In genomic region chr17:82587234-82588086, GRCh38 we compare ENCODE assay signal across 9 cellular contexts.
A peak's percentile ranks its signal among the peaks of the same experiment; 100 is the strongest.
DNase-seq lines count a peak whose midpoint lies in the region; ATAC-seq and TF ChIP-seq lines count a peak whose summit lies in the region.
"Had no signal": no experiment of that assay in that cellular context is flagged by ENCODE, and none has a peak within 500 bp of the region (broad histone marks: within the 10 kb centered on the region; RNA-seq: fewer than 3 reads in every experiment).

No MANE protein-coding gene starts in this region.

- peaks cover 31% of the 10 kb centered on the region for H3K4me1 Mint-ChIP-seq in CD14-positive monocyte
- H3K4me1 Mint-ChIP-seq in activated T-helper 17 cell treated with anti-CD3 and anti-CD28 coated beads, Interleukin-2, amount 50 U/mL, for 72 hours = peaks cover 11% of the 10 kb centered on the region
- H3K4me1 Mint-ChIP-seq in naive thymus-derived CD4-positive, alpha-beta T cell = peaks cover 3 to 23% (median 12%) of the 10 kb centered on the region in 7 donors

- no peaks in the 10 kb centered on the region for H3K9me3 Mint-ChIP-seq in CD14-positive monocyte
- no peaks in the 10 kb centered on the region for H3K9me3 Mint-ChIP-seq in activated T-helper 17 cell treated with anti-CD3 and anti-CD28 coated beads, Interleukin-2, amount 50 U/mL, for 72 hours
- peaks cover 0 to under 1% (median 0%) of the 10 kb centered on the region in 11 donors for H3K9me3 Mint-ChIP-seq in naive thymus-derived CD4-positive, alpha-beta T cell

- peaks cover 5 to 8% of the 10 kb centered on the region in 2 donors for H3K4me1 ChIP-seq in naive thymus-derived CD4-positive, alpha-beta T cell (ENCODE audit: control insufficient read depth in 2 of 2, insufficient read depth in 2 of 2, low read length in 2 of 2)

- no peaks in the 10 kb centered on the region for H3K9me3 ChIP-seq in naive thymus-derived CD4-positive, alpha-beta T cell (ENCODE audit: control insufficient read depth in 2 of 3, low read length in 3 of 3)
- H3K9me3 ChIP-seq in MG63 = no peaks in the 10 kb centered on the region

- POLR2A ChIA-PET in naive thymus-derived CD4-positive, alpha-beta T cell (lab: Charles Lee) = no interaction called here

- H3K4me3 ChIP-seq in H7 (ENCODE audit: insufficient read depth, low read depth, low read length) = no peak overlapping the region
- no peak overlapping the region for H3K4me3 ChIP-seq in naive thymus-derived CD4-positive, alpha-beta T cell (ENCODE audit: low read length)
- H3K4me3 ChIP-seq in MG63 = no peak overlapping the region

- H3K27ac Mint-ChIP-seq in CD14-positive monocyte = peak overlapping the region; percentile 73 to 90 (median 84)
- peak overlapping the region; percentile 46 for H3K27ac Mint-ChIP-seq in activated T-helper 17 cell treated with anti-CD3 and anti-CD28 coated beads, Interleukin-2, amount 50 U/mL, for 72 hours
- H3K27ac Mint-ChIP-seq in naive thymus-derived CD4-positive, alpha-beta T cell = peak overlapping the region in 7 of 9 donors; percentile 18 to 85 (median 41)

- peaks cover 0 to 3% (median 1%) of the 10 kb centered on the region in 3 donors for H3K27me3 Mint-ChIP-seq in CD14-positive monocyte (ENCODE audit: low read depth in 3 of 3)
- H3K27me3 Mint-ChIP-seq in activated T-helper 17 cell treated with anti-CD3 and anti-CD28 coated beads, Interleukin-2, amount 50 U/mL, for 72 hours = no peaks in the 10 kb centered on the region
- H3K27me3 Mint-ChIP-seq in naive thymus-derived CD4-positive, alpha-beta T cell = no peaks in the 10 kb centered on the region

- CTCF ChIA-PET in naive thymus-derived CD4-positive, alpha-beta T cell (lab: Charles Lee) = no interaction called here

- no peak for DNase-seq in CD14-positive monocyte (ENCODE audit: low spot score)
- DNase-seq in H7 = peak; percentile 56
- DNase-seq in naive thymus-derived CD4-positive, alpha-beta T cell = no peak
- no peak for DNase-seq in MG63
- DNase-seq: NCI-H1417 had no signal

- ATAC-seq in activated T-helper 17 cell treated with anti-CD3 and anti-CD28 coated beads, Interleukin-2, amount 50 U/mL, for 72 hours (replicated peaks) = no peak
- no peak for ATAC-seq in naive thymus-derived CD4-positive, alpha-beta T cell
- no peak for ATAC-seq in HG02840 (IDR thresholded peaks at IDR 0.05; ENCODE audit: low FRiP score, unreplicated experiment)
- no peak for ATAC-seq in GM18861 (IDR thresholded peaks at IDR 0.05; ENCODE audit: unreplicated experiment)
- ATAC-seq in HG03457 (IDR thresholded peaks at IDR 0.05; ENCODE audit: unreplicated experiment) = no peak

- no peak for TF ChIP-seq CTCF in CD14-positive monocyte (IDR thresholded peaks at IDR 0.05)

- H3K27ac ChIP-seq in naive thymus-derived CD4-positive, alpha-beta T cell (ENCODE audit: low read depth, low read length) = no peak overlapping the region

- H3K4me3 Mint-ChIP-seq in CD14-positive monocyte = peak overlapping the region; percentile 27 to 55
- no peak overlapping the region for H3K4me3 Mint-ChIP-seq in activated T-helper 17 cell treated with anti-CD3 and anti-CD28 coated beads, Interleukin-2, amount 50 U/mL, for 72 hours
- H3K4me3 Mint-ChIP-seq in naive thymus-derived CD4-positive, alpha-beta T cell = no peak overlapping the region

- H3K36me3 ChIP-seq in H7 (replicated peaks; ENCODE audit: control insufficient read depth, insufficient read depth, low read length) (peaks cover 19% of the 10 kb centered on the region), MG63 (peaks cover 60% of the 10 kb centered on the region)
- peaks cover 4 to 50% (median 14%) of the 10 kb centered on the region in 3 experiments for H3K36me3 ChIP-seq in naive thymus-derived CD4-positive, alpha-beta T cell (ENCODE audit: control insufficient read depth in 2 of 3, insufficient read depth in 3 of 3, low read length in 3 of 3)

- H3K27me3 ChIP-seq in H7 (ENCODE audit: control insufficient read depth, insufficient read depth, low read length) (no peaks in the 10 kb centered on the region), MG63 (no peaks in the 10 kb centered on the region)
- no peaks in the 10 kb centered on the region for H3K27me3 ChIP-seq in naive thymus-derived CD4-positive, alpha-beta T cell (ENCODE audit: control insufficient read depth in 2 of 2, insufficient read depth in 2 of 2, low read length in 2 of 2)

- intact Hi-C loops in CD14-positive monocyte (cut with micrococcal nuclease) = no loop called here
- intact Hi-C loops in naive thymus-derived CD4-positive, alpha-beta T cell (cut with micrococcal nuclease) = no loop called here

- peaks cover 51 to 64% of the 10 kb centered on the region in 2 donors for H3K36me3 Mint-ChIP-seq in CD14-positive monocyte
- H3K36me3 Mint-ChIP-seq in activated T-helper 17 cell treated with anti-CD3 and anti-CD28 coated beads, Interleukin-2, amount 50 U/mL, for 72 hours (ENCODE audit: low read depth) = peaks cover 55% of the 10 kb centered on the region
- H3K36me3 Mint-ChIP-seq in naive thymus-derived CD4-positive, alpha-beta T cell = peaks cover 5 to 16% (median 10%) of the 10 kb centered on the region in 5 donors

Comparison
In these comparisons a context has a peak if more than half of its experiments do, and no peak if none do; other contexts are left out.
1. H3K4me3 Mint-ChIP-seq: peak in CD14-positive monocyte (2 of 2); none in activated T-helper 17 cell treated with anti-CD3 and anti-CD28 coated beads, Interleukin-2, amount 50 U/mL, for 72 hours (single experiment) and naive thymus-derived CD4-positive, alpha-beta T cell (0 of 10).
2. Peak in every context shown above with its lines, with median percentiles within 50 percentile points of each other: H3K27ac Mint-ChIP-seq.